Comparison of ENCODE assay signal across 8 cellular contexts in the genomic region with DNA sequence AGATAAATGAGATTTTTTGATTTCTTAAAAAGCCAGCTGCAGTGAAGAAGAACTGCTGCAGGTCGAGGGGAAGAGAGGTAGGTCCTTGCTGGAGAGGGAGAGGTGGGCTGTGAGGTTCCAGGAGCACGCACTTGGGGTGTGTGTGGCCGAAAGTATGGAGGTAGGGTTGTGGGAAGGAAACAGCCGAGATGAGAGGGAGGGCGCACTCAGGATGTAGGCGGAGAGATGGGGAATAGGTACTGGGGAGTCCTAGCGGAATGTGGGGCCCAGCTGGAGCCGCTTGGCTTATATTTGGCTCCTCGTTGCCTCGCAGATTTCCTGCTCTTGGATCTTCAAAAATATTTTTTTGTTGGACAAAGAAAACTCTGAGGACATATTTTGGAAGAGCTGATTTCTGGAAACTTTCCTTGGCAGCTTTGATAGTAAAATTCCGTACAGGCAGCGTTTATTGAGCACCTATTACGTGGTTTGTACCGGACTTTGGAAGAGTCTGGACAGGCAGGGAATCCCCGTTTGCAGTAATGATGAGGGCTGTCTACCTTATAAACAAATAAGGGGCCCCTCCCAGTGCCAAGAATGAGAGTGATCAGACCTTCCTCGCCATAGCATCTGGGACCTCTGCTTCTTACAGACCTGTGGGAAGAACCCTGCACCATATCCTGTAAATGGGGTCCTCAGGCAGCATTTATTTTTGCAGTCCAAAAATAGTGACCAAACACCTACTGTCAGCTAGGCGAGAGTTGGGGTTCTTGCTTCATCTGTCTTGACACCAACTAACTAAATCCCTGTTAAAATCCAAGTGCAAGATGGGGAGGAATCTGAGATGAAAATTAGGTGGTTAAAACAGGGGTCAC. TPM values are rescaled to one million over a fixed set of nuclear protein-coding genes. Genes with fewer than 3 reads are reported as not detected.
DNase-seq lines count a peak whose midpoint lies in the region; ATAC-seq, FAIRE-seq and TF ChIP-seq lines count a peak whose summit lies in the region.

No MANE protein-coding gene starts in this region.

- no peak for TF ChIP-seq CTCF in Caco-2 (IDR thresholded peaks at IDR 0.05; ENCODE audit: insufficient read depth in 1 of 2, low read depth in 1 of 2, low read length in 1 of 2, severe bottlenecking in 1 of 2, unreplicated experiment in 1 of 2)
- no peak for TF ChIP-seq CTCF in GM12878 (IDR thresholded peaks at IDR 0.05 in 2 of 3, conservative IDR thresholded peaks at IDR 0.05 in 1 of 3; ENCODE audit: control insufficient read depth in 2 of 3, extremely low read depth in 1 of 3, insufficient read depth in 1 of 3, low read depth in 3 of 3, low read length in 3 of 3)
- TF ChIP-seq CTCF in lower lobe of right lung (IDR thresholded peaks at IDR 0.05) = no peak

- DNase-seq in Caco-2 = peak in 1 of 2 experiments; percentile 15
- DNase-seq in Karpas-422 = no peak
- DNase-seq in GM12878 (ENCODE audit: low read depth, low spot score) = no peak
- DNase-seq in lower lobe of right lung = no peak
- no peak for DNase-seq in DMS153 (lab: John Stamatoyannopoulos, UW)
- no peak for DNase-seq in NCI-H1092 (lab: John Stamatoyannopoulos, UW)
- DNase-seq in NCI-H2171 treated with DMSO at 0.1 percent for 48 hours (lab: John Stamatoyannopoulos, UW) = no peak

- CTCF ChIA-PET in Caco-2 (lab: Charles Lee) (no interaction called here), GM12878 (lab: Yijun Ruan, JAX) (interaction anchor here (1.0 to 1.5 kb wide), 4 partner anchors 21 to 165 kb away, joined by 3 to 6 read pairs (median 5); no protein-coding TSS in a partner anchor)

- in situ Hi-C loops in GM12878 (cut with MboI) = no loop called here

- intact Hi-C loops in Caco-2 (cut with micrococcal nuclease; ENCODE audit: unreplicated experiment) = no loop called here
- intact Hi-C loops in GM12878 (cut with micrococcal nuclease; ENCODE audit: unreplicated experiment) = loop anchor here (2.0 to 5.0 kb wide), 3 partner anchors 20 to 300 kb away; a partner anchor contains a TSS
- intact Hi-C loops in lower lobe of right lung (cut with DNase I) = no loop called here

- TF ChIP-seq EP300 in GM12878 (IDR thresholded peaks at IDR 0.05; ENCODE audit: borderline replicate concordance in 1 of 2, control insufficient read depth in 1 of 2, low read depth in 2 of 2, low read length in 2 of 2) = no peak

- peak overlapping the region; percentile 92 for H3K4me3 Mint-ChIP-seq in Caco-2 (ENCODE audit: unreplicated experiment)

- peak overlapping the region; percentile 84 for H3K9ac ChIP-seq in Karpas-422 (ENCODE audit: low read length)
- H3K9ac ChIP-seq in GM12878 (ENCODE audit: control insufficient read depth, insufficient read depth, low read length) = peak overlapping the region; percentile 83

- peak overlapping the region; percentile 90 for H3K27ac Mint-ChIP-seq in Caco-2 (ENCODE audit: unreplicated experiment)

- H3K4me2 ChIP-seq in Karpas-422 (ENCODE audit: low read depth, low read length, poor library complexity, severe bottlenecking) (peak overlapping the region; percentile 87), GM12878 (ENCODE audit: control insufficient read depth, insufficient read depth) (peak overlapping the region; percentile 78)

- POLR2A ChIA-PET in Caco-2 (lab: Charles Lee) = interaction anchor here (0.6 to 2.4 kb wide), 4 partner anchors 14 to 185 kb away, joined by 3 to 20 read pairs (median 3); no protein-coding TSS in a partner anchor
- POLR2A ChIA-PET in GM12878 (lab: Charles Lee) = interaction anchor here (0.5 to 2.5 kb wide), 9 partner anchors 11 to 156 kb away, joined by 3 to 11 read pairs (median 3); no protein-coding TSS in a partner anchor

- H3K27me3 ChIP-seq in Caco-2 (replicated peaks; ENCODE audit: control insufficient read depth, insufficient read depth, low read length) (no peaks in the 10 kb centered on the region), Karpas-422 (ENCODE audit: low read length) (no peaks in the 10 kb centered on the region), GM12878 (replicated peaks in 1 of 2; ENCODE audit: control insufficient read depth in 2 of 2, insufficient read depth in 2 of 2, low read length in 1 of 2) (no peaks in the 10 kb centered on the region), lower lobe of right lung (ENCODE audit: low read depth) (no peaks in the 10 kb centered on the region)

- WGBS in GM12878 (ENCODE audit: insufficient coverage, insufficient replicate concordance, low lambda C conversion rate, missing lambda C conversion rate) = 58% methylated on average over 17 of the region's 17 CpGs

- H3K36me3 Mint-ChIP-seq in Caco-2 (ENCODE audit: insufficient read depth, unreplicated experiment) = peaks cover 8% of the 10 kb centered on the region

- H4K20me1 ChIP-seq in Karpas-422 (ENCODE audit: insufficient read depth, low read depth, low read length) = no peaks in the 10 kb centered on the region
- no peaks in the 10 kb centered on the region for H4K20me1 ChIP-seq in GM12878 (ENCODE audit: control insufficient read depth, insufficient read depth)

- H3K36me3 ChIP-seq in Caco-2 (ENCODE audit: control insufficient read depth, insufficient read depth, low read length) (no peaks in the 10 kb centered on the region), Karpas-422 (ENCODE audit: insufficient read depth, low read length) (no peaks in the 10 kb centered on the region), GM12878 (ENCODE audit: control insufficient read depth in 2 of 2, insufficient read depth in 2 of 2, low read length in 1 of 2) (no peaks in the 10 kb centered on the region), lower lobe of right lung (no peaks in the 10 kb centered on the region)

- RAD21 ChIA-PET in GM12878 (lab: Charles Lee; ENCODE audit: unreplicated experiment) = interaction anchor here (0.8 to 2.2 kb wide), 5 partner anchors 9 to 144 kb away, joined by 3 to 10 read pairs (median 4); no protein-coding TSS in a partner anchor

- H3K4me3 ChIP-seq in Caco-2 (ENCODE audit: low read depth, low read length) (peak overlapping the region; percentile 82), Karpas-422 (ENCODE audit: low read length) (peak overlapping the region; percentile 70), GM12878 (peak overlapping the region; percentile 71), lower lobe of right lung (peak overlapping the region; percentile 92)

- H3K4me1 ChIP-seq in Caco-2 (peaks cover 14% of the 10 kb centered on the region), Karpas-422 (ENCODE audit: low read length) (peaks cover 23% of the 10 kb centered on the region), GM12878 (ENCODE audit: control insufficient read depth, insufficient read depth, low read length) (peaks cover 13% of the 10 kb centered on the region), lower lobe of right lung (peaks cover 27% of the 10 kb centered on the region)

- FAIRE-seq in GM12878 (lab: Jason Lieb, UNC) = no peak

- SMC1A ChIA-PET in GM12878 (lab: Charles Lee; ENCODE audit: uncharacterized antibody, unreplicated experiment) = interaction anchor here (0.7 to 4.1 kb wide), 8 partner anchors 13 to 135 kb away, joined by 3 to 15 read pairs (median 3); no protein-coding TSS in a partner anchor

- H3K4me1 Mint-ChIP-seq in Caco-2 (ENCODE audit: low read depth, unreplicated experiment) = peaks cover 22% of the 10 kb centered on the region

- H3K27me3 Mint-ChIP-seq in Caco-2 (ENCODE audit: insufficient read depth, unreplicated experiment) = no peaks in the 10 kb centered on the region

- TF ChIP-seq POLR2A in GM12878 (IDR thresholded peaks at IDR 0.05; ENCODE audit: low read depth, low read length) = no peak

- H2AFZ ChIP-seq in Karpas-422 (ENCODE audit: low read length) = peak overlapping the region; percentile 33; the same call in 1 of the 2 replicates
- H2AFZ ChIP-seq in GM12878 (ENCODE audit: control insufficient read depth, low read depth, low read length) = peak overlapping the region; percentile 98

- no peaks in the 10 kb centered on the region for H3K9me3 ChIP-seq in Caco-2
- H3K9me3 ChIP-seq in Karpas-422 (ENCODE audit: low read length) = no peaks in the 10 kb centered on the region
- no peaks in the 10 kb centered on the region for H3K9me3 ChIP-seq in GM12878 (replicated peaks; ENCODE audit: control insufficient read depth, insufficient read depth, low read length)
- H3K9me3 ChIP-seq in lower lobe of right lung = no peaks in the 10 kb centered on the region

- H3K79me2 ChIP-seq in Karpas-422 (ENCODE audit: low read length) (no peaks in the 10 kb centered on the region), GM12878 (ENCODE audit: control insufficient read depth, insufficient read depth, low read length) (peaks cover 16% of the 10 kb centered on the region)

- TF ChIP-seq RAD21 in GM12878 (IDR thresholded peaks at IDR 0.05; ENCODE audit: insufficient read depth, low read depth, low read length) = no peak

- BruUV-seq in Caco-2 (replicated peaks; lab: Mats Ljungman, UMichigan) (TSS peak; percentile 33), GM12878 (replicated peaks; lab: Mats Ljungman, UMichigan) (no TSS peak)

- no peaks in the 10 kb centered on the region for H3K9me3 Mint-ChIP-seq in Caco-2 (ENCODE audit: unreplicated experiment)

- H3K9me2 ChIP-seq in Karpas-422 (replicated peaks; ENCODE audit: insufficient read depth, low read length) = no peaks in the 10 kb centered on the region

- H3K27ac ChIP-seq in Karpas-422 (ENCODE audit: low read length) (no peak overlapping the region), GM12878 (ENCODE audit: control insufficient read depth, insufficient read depth) (peak overlapping the region; percentile 71), lower lobe of right lung (peak overlapping the region; percentile 91)

- ATAC-seq in GM12878 (peak; percentile 4; the same call in 2 of the 3 replicates), lower lobe of right lung (no peak), GM18520 (IDR thresholded peaks at IDR 0.05; ENCODE audit: unreplicated experiment) (no peak)

RNA-seq across cellular contexts. Expression of a gene that starts 1.5 kb away (rescaled TPM):
- 34.4 and 39.4 TPM in 2 replicates for total RNA-seq in Caco-2 (2022)
- 30.1 and 48.9 TPM in 2 replicates for total RNA-seq in Karpas-422 (2014; rRNA removed; shearing (Covaris generic); ENCODE audit: low replicate concordance)
- total RNA-seq in GM12878 (2013; cell fraction: nucleolus; rRNA removed) = 27.5 and 28.2 TPM in 2 replicates
- total RNA-seq in GM12878 (2014; rRNA removed) = 18.0 and 24.7 TPM in 2 replicates
- total RNA-seq in GM12878 (2014; rRNA removed; fragmentation: Illumina TruSeq; extraction: Trizol) = 25.1 and 27.5 TPM in 2 replicates
- 27.9 and 28.8 TPM in 2 replicates for total RNA-seq in GM12878 (2021)
- 7.7 TPM for polyA plus RNA-seq in GM12878 (2011; ENCODE audit: low read depth)
- polyA plus RNA-seq in GM12878 (2011; rRNA removed) = 34.9 and 44.1 TPM in 2 replicates
- polyA plus RNA-seq in GM12878 (2011; cell fraction: cytosol; rRNA removed) = 38.6 and 38.8 TPM in 2 replicates
- polyA plus RNA-seq in GM12878 (2011; cell fraction: nucleus; rRNA removed) = 30.7 and 31.6 TPM in 2 replicates
- 8.8 and 10.8 TPM in 2 replicates for polyA plus RNA-seq in GM12878 (2012)
- polyA plus RNA-seq in GM12878 (2014; fragmentation: Illumina TruSeq; extraction: Trizol) = 34.1 and 38.1 TPM in 2 replicates
- 1 to 10 TPM; 5.6 to 6.4 TPM for polyA plus RNA-seq in GM12878 (2014; fragmentation: Nextera tagmentation; extraction: Ambion mirVana)
- polyA plus RNA-seq in GM12878 (2014; rRNA removed) = 24.9 and 26.1 TPM in 2 replicates
- 10 to 100 TPM; 18.3 to 28.2 TPM for polyA plus RNA-seq in GM12878 (2016; fragmentation: Nextera tagmentation; extraction: Ambion mirVana)
- 39.5 and 64.4 TPM in 2 replicates for polyA minus RNA-seq in GM12878 (2011; rRNA and poly(A)+ RNA removed)
- polyA minus RNA-seq in GM12878 (2011; cell fraction: cytosol; rRNA and poly(A)+ RNA removed) = 17.4 and 27.2 TPM in 2 replicates
- polyA minus RNA-seq in GM12878 (2011; cell fraction: nucleus; rRNA and poly(A)+ RNA removed) = 13.1 and 24.6 TPM in 2 replicates
- total RNA-seq in lower lobe of right lung = 22.2 TPM
